Comparison of ENCODE assay signal across 9 cellular contexts in the genomic region with DNA sequence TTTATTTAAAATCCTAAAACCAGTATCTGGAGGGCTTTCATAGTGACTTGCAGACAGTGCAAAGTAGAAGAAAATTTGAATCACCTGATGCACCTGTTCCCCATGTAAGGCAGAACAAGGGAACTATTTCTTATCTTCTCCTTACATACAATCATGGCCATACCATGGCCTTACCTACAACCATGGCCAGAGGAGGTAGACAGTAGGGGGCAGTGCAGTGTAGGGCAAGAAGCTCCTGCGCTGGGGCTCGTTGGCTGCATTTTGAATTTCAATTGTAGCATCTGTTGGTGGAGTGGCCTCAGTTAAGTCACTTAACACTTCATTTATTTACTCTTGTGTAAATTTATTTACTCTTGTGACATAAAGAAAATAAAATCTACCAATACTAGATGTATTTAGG. TPM values are rescaled to one million over a fixed set of nuclear protein-coding genes. Genes with fewer than 3 reads are reported as not detected.
DNase-seq lines count a peak whose midpoint lies in the region; ATAC-seq, FAIRE-seq and TF ChIP-seq lines count a peak whose summit lies in the region.
"Had no signal": no experiment of that assay in that cellular context is flagged by ENCODE, and none has a peak within 500 bp of the region (broad histone marks: within the 10 kb centered on the region; RNA-seq: fewer than 3 reads in every experiment).

No MANE protein-coding gene starts in this region.

- in situ Hi-C loops in astrocyte of the cerebellum (cut with HindIII; ENCODE audit: low sequenced_read_pairs): no loop called here

- peak; percentile 72 for DNase-seq in COR-L47 (lab: John Stamatoyannopoulos, UW)
- DNase-seq in NCI-H2029 (lab: John Stamatoyannopoulos, UW): peak; percentile 41
- DNase-seq in astrocyte of the cerebellum (ENCODE audit: low read depth): peak; percentile 45
- DNase-seq in lower lobe of right lung: peak; percentile 44
- DNase-seq in frontal cortex (ENCODE audit: low spot score in 2 of 2): no peak
- DNase-seq in DMS79 (lab: John Stamatoyannopoulos, UW): no peak

- no peak overlapping the region for H3K27ac ChIP-seq in lower lobe of right lung

- TF ChIP-seq CTCF in astrocyte of the cerebellum (IDR thresholded peaks at IDR 0.05; ENCODE audit: low read depth, low read length, missing control alignments) (peak; percentile 78), lower lobe of right lung (IDR thresholded peaks at IDR 0.05) (peak; percentile 24)

- H3K4me3 ChIP-seq in astrocyte of the cerebellum (ENCODE audit: low read depth, low read length) (no peak overlapping the region), lower lobe of right lung (no peak overlapping the region)

- H3K9me3 ChIP-seq in lower lobe of right lung: no peaks in the 10 kb centered on the region

- H3K4me1 ChIP-seq in lower lobe of right lung: no peaks in the 10 kb centered on the region

- ATAC-seq in GM18520 (IDR thresholded peaks at IDR 0.05; ENCODE audit: unreplicated experiment) (peak; percentile 42), HG03025 (IDR thresholded peaks at IDR 0.05; ENCODE audit: low FRiP score, unreplicated experiment) (peak; percentile 60), lower lobe of right lung (peak in 1 of 2 donors; percentile 21)

- no peaks in the 10 kb centered on the region for H3K36me3 ChIP-seq in lower lobe of right lung

- intact Hi-C loops in lower lobe of right lung (cut with DNase I): no loop called here

- H3K27me3 ChIP-seq in lower lobe of right lung (ENCODE audit: low read depth): no peaks in the 10 kb centered on the region

- no peak for FAIRE-seq in frontal cortex (lab: Jason Lieb, UNC)

RNA-seq across cellular contexts. Expression of gene GALNTL6, which starts 33.0 kb away (rescaled TPM):
- total RNA-seq in lower lobe of right lung: not detected
- 23.6 TPM for total RNA-seq in frontal cortex
- total RNA-seq: pulmonary artery endothelial cell had no signal

Comparison
In these comparisons a context has a peak if more than half of its experiments do, and no peak if none do; other contexts are left out.
1. DNase-seq: peak in COR-L47 (single experiment), NCI-H2029 (single experiment), astrocyte of the cerebellum (single experiment) and lower lobe of right lung (single experiment); none in frontal cortex (0 of 2) and DMS79 (single experiment).
2. RNA of gene GALNTL6, which starts 33.0 kb away (total RNA-seq): 23.6 TPM in frontal cortex (single experiment); not detected in lower lobe of right lung (single experiment); every median in the first group is over 10 times any median in the second.